8 cellular contexts compared by ENCODE assay signal in genomic region chr5:14909369-14909768, GRCh38.
"Had no signal": no experiment of that assay in that cellular context is flagged by ENCODE, and none has a peak within 500 bp of the region (broad histone marks: within the 10 kb centered on the region; RNA-seq: fewer than 3 reads in every experiment).

No MANE protein-coding gene starts in this region.

- H3K4me3 ChIP-seq: GM12878 had no signal

- FAIRE-seq: G401.6, GM12878, GM12891, GM12892, GM18507, GM19239 had no signal

- DNase-seq: GDM1, GF-D8 had no signal

- ATAC-seq: GM12878 had no signal
